9 cellular contexts compared by ENCODE assay signal in genomic region chr6:157281570-157281969, GRCh38. TPM values are rescaled to one million over a fixed set of nuclear protein-coding genes. Genes with fewer than 3 reads are reported as not detected.
DNase-seq lines count a peak whose midpoint lies in the region; ATAC-seq and TF ChIP-seq lines count a peak whose summit lies in the region.
"Had no signal": no experiment of that assay in that cellular context is flagged by ENCODE, and none has a peak within 500 bp of the region (broad histone marks: within the 10 kb centered on the region; RNA-seq: fewer than 3 reads in every experiment).

No MANE protein-coding gene starts in this region.

- H3K9me3 Mint-ChIP-seq in activated T-cell treated with anti-CD3 and anti-CD28 coated beads, Interleukin-2, amount 50 U/mL, for 72 hours, result no peaks in the 10 kb centered on the region

- H3K27ac Mint-ChIP-seq in activated T-cell treated with anti-CD3 and anti-CD28 coated beads, Interleukin-2, amount 50 U/mL, for 72 hours, result no peak overlapping the region

- H3K4me3 Mint-ChIP-seq in activated T-cell treated with anti-CD3 and anti-CD28 coated beads, Interleukin-2, amount 50 U/mL, for 72 hours, result no peak overlapping the region

- peaks cover 4% of the 10 kb centered on the region for H3K27me3 Mint-ChIP-seq in activated T-cell treated with anti-CD3 and anti-CD28 coated beads, Interleukin-2, amount 50 U/mL, for 72 hours (ENCODE audit: low read depth)

- H3K4me1 Mint-ChIP-seq in activated T-cell treated with anti-CD3 and anti-CD28 coated beads, Interleukin-2, amount 50 U/mL, for 72 hours (ENCODE audit: low read depth), result peaks cover 7% of the 10 kb centered on the region

- no peaks in the 10 kb centered on the region for H3K36me3 ChIP-seq in Panc1 (ENCODE audit: control insufficient read depth, insufficient read depth, low read length)
- no peaks in the 10 kb centered on the region for H3K36me3 ChIP-seq in transverse colon

- DNase-seq in activated T-cell treated with anti-CD3 and anti-CD28 coated beads, Interleukin-2, amount 50 U/mL, for 1 hour, result peak; percentile 13
- no peak for DNase-seq in activated T-cell treated with anti-CD3 and anti-CD28 coated beads, Interleukin-2, amount 50 U/mL, for 72 hours
- DNase-seq in Panc1 (ENCODE audit: low read depth, low spot score), result no peak
- DNase-seq in fibroblast of the aortic adventitia (ENCODE audit: low read depth), result no peak
- DNase-seq in transverse colon, result peak; percentile 60
- DNase-seq in occipital lobe (lab: John Stamatoyannopoulos, UW), result no peak
- DNase-seq in A172 (ENCODE audit: low spot score), result no peak
- DNase-seq in GM03348 (ENCODE audit: low spot score), result no peak
- DNase-seq: NCI-H1105 treated with DMSO at 0.1 percent for 48 hours had no signal

- BruUV-seq in Panc1 (replicated peaks; lab: Mats Ljungman, UMichigan), result no TSS peak

- H3K9me3 ChIP-seq in Panc1 (ENCODE audit: control insufficient read depth, insufficient read depth, low read depth, low read length) (no peaks in the 10 kb centered on the region), transverse colon (no peaks in the 10 kb centered on the region)

- no peak; the same call in 1 of the 2 replicates for TF ChIP-seq CTCF in Panc1 (IDR thresholded peaks at IDR 0.05)
- TF ChIP-seq CTCF in fibroblast of the aortic adventitia (IDR thresholded peaks at IDR 0.05; ENCODE audit: insufficient read depth, low read length), result peak; percentile 44
- peak; percentile 21 to 67 (median 56) for TF ChIP-seq CTCF in transverse colon (IDR thresholded peaks at IDR 0.05)

- in situ Hi-C loops in Panc1 (cut with HindIII; ENCODE audit: low pct_unique_long_range_greater_than_20kb, low sequenced_read_pairs), result no loop called here
- in situ Hi-C loops in transverse colon (cut with MboI; ENCODE audit: low pct_ligation_motif_present in 1 of 4, low pct_unique_long_range_greater_than_20kb in 1 of 4, low sequenced_read_pairs in 3 of 4), result no loop called here

- intact Hi-C loops in Panc1 (cut with micrococcal nuclease; ENCODE audit: unreplicated experiment) (no loop called here), transverse colon (cut with DNase I; ENCODE audit: low total_unique reads) (no loop called here)

- H3K27me3 ChIP-seq in Panc1 (ENCODE audit: control insufficient read depth, insufficient read depth, low read length) (no peaks in the 10 kb centered on the region), transverse colon (no peaks in the 10 kb centered on the region)

- CTCF ChIA-PET in Panc1 (lab: Charles Lee), result interaction anchor here (0.6 kb wide), 1 partner anchor 124 kb away, joined by 3 read pairs; no protein-coding TSS in a partner anchor

- H3K36me3 Mint-ChIP-seq in activated T-cell treated with anti-CD3 and anti-CD28 coated beads, Interleukin-2, amount 50 U/mL, for 72 hours (ENCODE audit: insufficient read depth in 2 of 2), result no peaks in the 10 kb centered on the region

- no peak for ATAC-seq in activated T-cell treated with anti-CD3 and anti-CD28 coated beads, Interleukin-2, amount 50 U/mL, for 72 hours (replicated peaks in 1 of 2)
- ATAC-seq in Panc1, result peak; percentile 78

- H3K4me1 ChIP-seq in Panc1 (ENCODE audit: control insufficient read depth, insufficient read depth, low read length) (no peaks in the 10 kb centered on the region), transverse colon (no peaks in the 10 kb centered on the region)

- POLR2A ChIA-PET in Panc1 (lab: Charles Lee), result no interaction called here

- TF ChIP-seq EP300 in transverse colon (IDR thresholded peaks at IDR 0.05; ENCODE audit: low read depth), result no peak

- WGBS in transverse colon (ENCODE audit: low coverage in 1 of 2), 2 donors, result 39 to 50% methylated on average over 1 to 9 of the region's 9 CpGs

- H3K27ac ChIP-seq in Panc1 (ENCODE audit: low read length) (no peak overlapping the region), transverse colon (no peak overlapping the region)

- no peak overlapping the region for H3K4me3 ChIP-seq in Panc1 (ENCODE audit: low read depth in 2 of 2, low read length in 2 of 2)
- H3K4me3 ChIP-seq in fibroblast of the aortic adventitia (ENCODE audit: low read depth, low read length), result no peak overlapping the region
- H3K4me3 ChIP-seq in transverse colon, result no peak overlapping the region

- TF ChIP-seq POLR2A in transverse colon (IDR thresholded peaks at IDR 0.05), result no peak

RNA-seq across cellular contexts. Expression of gene TMEM242, which starts 41.7 kb away (rescaled TPM):
- 10 to 100 TPM; 13.0 to 15.5 TPM for total RNA-seq in activated T-cell treated with anti-CD3 and anti-CD28 coated beads, Interleukin-2, amount 50 U/mL, for 72 hours
- total RNA-seq in Panc1 (2021; ENCODE audit: unreplicated experiment) (6.8 TPM), fibroblast of the aortic adventitia (ENCODE audit: low replicate concordance) (7.0 and 7.1 TPM in 2 replicates), transverse colon (1 to 10 TPM in 3 of 4 donors, under 1 TPM in 1; 0.20 to 8.4 (median 5.8) TPM), occipital lobe (11.1 TPM)
- polyA plus RNA-seq in Panc1 (2012; ENCODE audit: insufficient read length), result 5.0 TPM
- 2.8 and 5.4 TPM in 2 replicates for total RNA-seq in A172 (2014; rRNA removed; shearing (Covaris generic))

Comparison
In these comparisons a context has a peak if more than half of its experiments do, and no peak if none do; other contexts are left out.
1. DNase-seq: peak in activated T-cell treated with anti-CD3 and anti-CD28 coated beads, Interleukin-2, amount 50 U/mL, for 1 hour (single experiment) and transverse colon (single experiment); none in activated T-cell treated with anti-CD3 and anti-CD28 coated beads, Interleukin-2, amount 50 U/mL, for 72 hours (0 of 2), Panc1 (single experiment), fibroblast of the aortic adventitia (single experiment), occipital lobe (single experiment), A172 (single experiment) and GM03348 (single experiment).